In genomic region chr21:20463362-20463761, GRCh38 we compare ENCODE assay signal across 8 cellular contexts.
"Had no signal": no experiment of that assay in that cellular context is flagged by ENCODE, and none has a peak within 500 bp of the region (broad histone marks: within the 10 kb centered on the region; RNA-seq: fewer than 3 reads in every experiment).

No MANE protein-coding gene starts in this region.

- DNase-seq: GM23248, H9, HCEC 1CT, KBM-7 had no signal

- H3K27ac ChIP-seq: GM23248, KMS-11 had no signal

- H3K9ac ChIP-seq: GM23248, KMS-11 had no signal

- FAIRE-seq: H1, H54, HTR-8/SVneo had no signal

- H3K4me2 ChIP-seq: KMS-11 had no signal

- H2AFZ ChIP-seq: GM23248 had no signal

- H3K4me3 ChIP-seq: GM23248 had no signal
